ENCODE assay signal across 8 cellular contexts in genomic region chr15:70494861-70495571, GRCh38.
DNase-seq lines count a peak whose midpoint lies in the region; ATAC-seq and TF ChIP-seq lines count a peak whose summit lies in the region.

No MANE protein-coding gene starts in this region.

- peak; percentile 82 for ATAC-seq in omental fat pad (ENCODE audit: low FRiP score)
- ATAC-seq in HG03135 (IDR thresholded peaks at IDR 0.05; ENCODE audit: unreplicated experiment): no peak

- H3K9me3 Mint-ChIP-seq in brain: peaks cover 0 to 8% (median 0%) of the 10 kb centered on the region in 5 experiments

- in situ Hi-C loops in GM13977 (cut with MboI; ENCODE audit: low pct_unique_long_range_greater_than_20kb, low sequenced_read_pairs, unreplicated experiment): no loop called here

- DNase-seq in GM04503 (ENCODE audit: low read depth): peak; percentile 73
- peak; percentile 99 for DNase-seq in M059J (ENCODE audit: low read depth)
- no peak for DNase-seq in omental fat pad (ENCODE audit: low spot score)
- no peak for DNase-seq in NK-92 treated with Interleukin-12 subunit alpha and Interleukin-12 subunit beta, amount 100 ng/mL, for 24 hours (lab: John Stamatoyannopoulos, UW)
- no peak for DNase-seq in GM13977 (ENCODE audit: low spot score)
- DNase-seq in NAMALWA (ENCODE audit: low spot score): no peak

- H3K27ac Mint-ChIP-seq in brain: peak overlapping the region in 4 of 5 experiments; percentile 69 to 85 (median 74)

- H3K4me3 Mint-ChIP-seq in brain: no peak overlapping the region

- TF ChIP-seq CTCF in brain (conservative IDR thresholded peaks at IDR 0.05) (no peak), omental fat pad (IDR thresholded peaks at IDR 0.05) (no peak), GM13977 (IDR thresholded peaks at IDR 0.05; ENCODE audit: extremely low read depth, insufficient read depth, missing control alignments) (no peak)

- H3K27me3 Mint-ChIP-seq in brain: peaks cover 19% of the 10 kb centered on the region

- H3K4me1 Mint-ChIP-seq in brain: peaks cover 64% of the 10 kb centered on the region

- no peaks in the 10 kb centered on the region for H3K36me3 Mint-ChIP-seq in brain

Comparison
In these comparisons a context has a peak if more than half of its experiments do, and no peak if none do; other contexts are left out.
1. DNase-seq: peak in GM04503 (single experiment) and M059J (single experiment); none in omental fat pad (single experiment), NK-92 treated with Interleukin-12 subunit alpha and Interleukin-12 subunit beta, amount 100 ng/mL, for 24 hours (single experiment), GM13977 (single experiment) and NAMALWA (single experiment).